ENCODE assay signal across 39 cellular contexts in the genomic region with DNA sequence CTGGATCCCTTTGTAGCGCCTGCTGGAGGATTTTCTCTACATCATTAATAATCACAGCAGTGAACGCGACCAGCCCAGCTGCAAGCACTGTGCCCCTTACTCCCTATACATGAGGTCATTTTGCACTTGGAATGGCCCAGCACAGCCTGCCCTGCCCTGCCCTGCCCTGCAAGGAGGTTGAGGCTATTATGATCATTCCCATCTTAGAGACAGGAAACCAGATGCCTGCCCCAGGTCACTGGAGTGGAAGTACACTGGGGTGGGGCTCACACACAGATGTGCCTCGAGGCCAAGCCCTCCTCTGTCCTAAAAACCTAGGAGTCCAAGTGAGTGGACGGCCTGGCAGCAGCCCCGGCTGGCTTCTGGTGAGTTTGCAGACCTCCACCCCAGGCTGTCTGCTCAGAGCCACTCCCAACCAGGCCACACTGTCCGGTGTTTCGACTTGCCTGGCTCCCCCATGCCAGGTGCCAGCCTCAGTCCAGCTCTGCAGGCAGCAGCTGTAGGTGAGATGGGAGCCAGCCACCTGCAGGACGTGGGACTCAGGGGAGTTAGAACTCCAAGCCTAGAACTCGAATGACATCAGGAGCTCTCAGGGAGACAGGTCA.
"Had no signal": no experiment of that assay in that cellular context is flagged by ENCODE, and none has a peak within 500 bp of the region (broad histone marks: within the 10 kb centered on the region; RNA-seq: fewer than 3 reads in every experiment).

No MANE protein-coding gene starts in this region.

- H3K4me3 Mint-ChIP-seq: activated B cell treated with CpG ODN at 0.5 μM for 24 hours; activated CD4-positive, alpha-beta memory T cell treated with anti-CD3 and anti-CD28 coated beads for 36 hours; activated naive CD4-positive, alpha-beta T cell treated with anti-CD3 and anti-CD28 coated beads for 36 hours; activated T-cell treated with anti-CD3 and anti-CD28 coated beads, Interleukin-2, amount 50 U/mL, for 4 hours; activated T-helper 1 cell treated with anti-CD3 and anti-CD28 coated beads, Interleukin-12 subunit alpha, Interleukin-12 subunit beta, Interleukin-2, Interleukin-4 antibody, amounts not matched to agents 30 ng/mL and 10 ng/mL and 1 ng/mL, durations not matched to agents 14 hours and 24 hours and 36 hours; brain; T-cell; T-helper 17 cell had no signal

- H3K9me3 Mint-ChIP-seq: activated B cell treated with CpG ODN at 0.5 μM for 24 hours; activated CD4-positive, alpha-beta memory T cell treated with anti-CD3 and anti-CD28 coated beads for 36 hours; activated naive CD4-positive, alpha-beta T cell treated with anti-CD3 and anti-CD28 coated beads for 36 hours; activated naive CD4-positive, alpha-beta T cell treated with anti-CD3 and anti-CD28 coated beads, Interleukin-2, amount 50 U/mL, for 72 hours; activated T-cell treated with anti-CD3 and anti-CD28 coated beads, Interleukin-2, amount 50 U/mL, for 4 hours; activated T-helper 1 cell treated with anti-CD3 and anti-CD28 coated beads, Interleukin-12 subunit alpha, Interleukin-12 subunit beta, Interleukin-2, Interleukin-4 antibody, amounts not matched to agents 30 ng/mL and 10 ng/mL and 1 ng/mL, durations not matched to agents 14 hours and 24 hours and 36 hours; T-cell had no signal

- FAIRE-seq: bronchial epithelial cell, RCC 7860 had no signal

- H3K27ac Mint-ChIP-seq: activated B cell treated with CpG ODN at 0.5 μM for 24 hours; activated CD4-positive, alpha-beta memory T cell treated with anti-CD3 and anti-CD28 coated beads for 36 hours; activated naive CD4-positive, alpha-beta T cell treated with anti-CD3 and anti-CD28 coated beads for 36 hours; activated naive CD4-positive, alpha-beta T cell treated with anti-CD3 and anti-CD28 coated beads, Interleukin-2, amount 50 U/mL, for 72 hours; activated T-helper 1 cell treated with anti-CD3 and anti-CD28 coated beads, Interleukin-12 subunit alpha, Interleukin-12 subunit beta, Interleukin-2, Interleukin-4 antibody, amounts not matched to agents 30 ng/mL and 10 ng/mL and 1 ng/mL, durations not matched to agents 14 hours and 24 hours and 36 hours; T-cell; T-helper 17 cell had no signal

- H3K27ac ChIP-seq: adrenal gland, KMS-11, SJCRH30, SK-N-MC, VCaP had no signal

- H3K4me1 Mint-ChIP-seq: activated B cell treated with CpG ODN at 0.5 μM for 24 hours, brain, T-cell, T-helper 17 cell had no signal

- ATAC-seq: activated naive CD4-positive, alpha-beta T cell treated with anti-CD3 and anti-CD28 coated beads, Interleukin-2, amount 50 U/mL, for 72 hours; activated T-cell treated with anti-CD3 and anti-CD28 coated beads, Interleukin-2, amount 50 U/mL, for 4 hours; PC-3; T-cell; T-helper 17 cell had no signal

- DNase-seq: activated B cell treated with CpG ODN at 0.5 μM for 24 hours; activated CD4-positive, alpha-beta memory T cell treated with anti-CD3 and anti-CD28 coated beads for 36 hours; activated CD4-positive, alpha-beta T cell treated with anti-CD3 and anti-CD28 coated beads for 4 hours; activated CD4-positive, alpha-beta T cell treated with anti-CD3 and anti-CD28 coated beads, Interleukin-2, amount 50 U/mL, for 1 hour; activated CD4-positive, CD25-positive, alpha-beta regulatory T cell treated with anti-CD3 and anti-CD28 coated beads, Interleukin-2, amount 50 U/mL, for 72 hours; activated CD8-positive, alpha-beta memory T cell treated with anti-CD3 and anti-CD28 coated beads, Interleukin-2, amount 50 U/mL, for 4 hours; activated gamma-delta T cell treated with Interleukin-2 at 50 U/mL for 16 hours; activated naive CD4-positive, alpha-beta T cell treated with anti-CD3 and anti-CD28 coated beads for 36 hours; activated T-cell treated with anti-CD3 and anti-CD28 coated beads for 4 hours; activated T-cell treated with anti-CD3 and anti-CD28 coated beads, Interleukin-2, amount 50 U/mL, for 4 hours; adrenal gland; anterior cingulate cortex; central memory CD4-positive, alpha-beta T cell; MM.1S; MV-4-11; NCI-H1092; NCI-H1436 treated with DMSO at 0.1 percent for 48 hours; NCI-H187; NCI-H2029 treated with DMSO at 0.1 percent for 48 hours; NCI-H2107; NCI-H226; NCI-H446 treated with DMSO at 0.1 percent for 48 hours; NCI-H524; NCI-H69; NCI-H82; NK-92 treated with Interleukin-12 subunit alpha and Interleukin-12 subunit beta, amount 100 ng/mL, for 24 hours; PC-3; SHP77; SJCRH30; T-cell; T-helper 17 cell had no signal

- H3K27me3 Mint-ChIP-seq: activated CD4-positive, alpha-beta memory T cell treated with anti-CD3 and anti-CD28 coated beads for 36 hours had no signal

- H3K36me3 Mint-ChIP-seq: activated CD4-positive, alpha-beta memory T cell treated with anti-CD3 and anti-CD28 coated beads for 36 hours; activated naive CD4-positive, alpha-beta T cell treated with anti-CD3 and anti-CD28 coated beads, Interleukin-2, amount 50 U/mL, for 72 hours; brain; T-cell had no signal
